ENCODE assay signal across 8 cellular contexts in genomic region chr10:28676297-28676967, GRCh38. TPM values are rescaled to one million over a fixed set of nuclear protein-coding genes. Genes with fewer than 3 reads are reported as not detected.
DNase-seq lines count a peak whose midpoint lies in the region; ATAC-seq and TF ChIP-seq lines count a peak whose summit lies in the region.

No MANE protein-coding gene starts in this region.

- no peak for ATAC-seq in natural killer cell
- ATAC-seq in HG02623 (IDR thresholded peaks at IDR 0.05; ENCODE audit: unreplicated experiment) = no peak
- no peak for ATAC-seq in GM21526 (IDR thresholded peaks at IDR 0.05; ENCODE audit: low FRiP score, unreplicated experiment)

- H3K27me3 Mint-ChIP-seq in natural killer cell (ENCODE audit: low read depth in 2 of 2) = peaks cover 37 to 55% of the 10 kb centered on the region in 2 donors

- peak overlapping the region; percentile 73 for H3K4me3 ChIP-seq in epithelial cell of proximal tubule (ENCODE audit: low read depth, low read length)

- H3K4me3 Mint-ChIP-seq in natural killer cell = peak overlapping the region; percentile 83

- no peaks in the 10 kb centered on the region for H3K36me3 Mint-ChIP-seq in natural killer cell

- peaks cover 25 to 28% of the 10 kb centered on the region in 2 donors for H3K4me1 Mint-ChIP-seq in natural killer cell

- TF ChIP-seq CTCF in epithelial cell of proximal tubule (conservative IDR thresholded peaks at IDR 0.05; ENCODE audit: low read depth, low read length) (peak; percentile 1), natural killer cell (IDR thresholded peaks at IDR 0.05) (no peak), GM20000 (IDR thresholded peaks at IDR 0.05; ENCODE audit: extremely low read depth, missing control alignments) (no peak)

- H3K9me3 Mint-ChIP-seq in natural killer cell = no peaks in the 10 kb centered on the region

- peak overlapping the region in 1 of 2 donors; percentile 49 for H3K27ac Mint-ChIP-seq in natural killer cell

- intact Hi-C loops in natural killer cell (cut with micrococcal nuclease) = no loop called here

- DNase-seq in activated T-cell treated with anti-CD3 and anti-CD28 coated beads for 1 hour (ENCODE audit: low read depth) = peak; percentile 5
- DNase-seq in activated T-cell treated with anti-CD3 and anti-CD28 coated beads for 4 hours = no peak
- peak; percentile 11 for DNase-seq in T-helper 9 cell
- DNase-seq in epithelial cell of proximal tubule (ENCODE audit: low read depth) = no peak
- no peak for DNase-seq in natural killer cell
- DNase-seq in GM20000 (ENCODE audit: low spot score) = no peak

RNA-seq across cellular contexts. Expression of gene BAMBI, which starts 0.9 kb away (rescaled TPM):
- 12.6 and 16.0 TPM in 2 replicates for total RNA-seq in epithelial cell of proximal tubule
- total RNA-seq in natural killer cell = under 1 TPM; 0.70 to 0.95 (median 0.94) TPM

Comparison
In these comparisons a context has a peak if more than half of its experiments do, and no peak if none do; other contexts are left out.
1. DNase-seq: peak in activated T-cell treated with anti-CD3 and anti-CD28 coated beads for 1 hour (single experiment) and T-helper 9 cell (single experiment); none in activated T-cell treated with anti-CD3 and anti-CD28 coated beads for 4 hours (single experiment), epithelial cell of proximal tubule (single experiment), natural killer cell (single experiment) and GM20000 (single experiment).